ENCODE assay signal across 1 cellular context in the genomic region with DNA sequence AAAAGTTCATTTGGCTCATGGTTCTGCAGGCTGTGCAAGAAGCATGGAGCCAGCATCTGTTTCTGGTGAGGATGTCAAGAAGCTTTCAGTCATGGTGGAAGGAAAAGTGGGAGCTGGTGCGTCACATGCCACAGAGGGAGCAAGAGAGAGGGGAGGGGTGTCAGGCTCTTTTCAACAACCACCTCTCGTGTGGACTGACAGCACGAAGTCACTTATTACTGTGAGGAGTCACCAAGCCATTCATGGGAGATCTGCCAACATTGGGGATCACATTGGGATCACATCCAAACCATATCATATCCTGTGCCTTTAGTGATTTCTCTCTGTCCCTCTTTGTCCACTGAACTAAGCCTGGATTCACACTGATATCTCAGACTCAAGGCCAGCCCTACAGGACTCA.
TF ChIP-seq lines count a peak whose summit lies in the region.

No MANE protein-coding gene starts in this region.

TF ChIP-seq in IMR-90, 13 proteins besides CTCF, POLR2A, EP300 and RAD21 (continued from another document):
- TF ChIP-seq FOS (IDR thresholded peaks at IDR 0.05; ENCODE audit: low read depth, low read length) (no peak), MAZ (IDR thresholded peaks at IDR 0.05; ENCODE audit: borderline replicate concordance, low read depth, low read length) (no peak), RCOR1 (IDR thresholded peaks at IDR 0.05; ENCODE audit: insufficient replicate concordance, low read length) (no peak), RFX5 (IDR thresholded peaks at IDR 0.05; ENCODE audit: low read depth, low read length) (no peak), NFE2L2 (IDR thresholded peaks at IDR 0.05; ENCODE audit: low read depth, low read length) (no peak), SMC3 (IDR thresholded peaks at IDR 0.05; ENCODE audit: low read depth, low read length) (no peak), CHD1 (IDR thresholded peaks at IDR 0.05; ENCODE audit: low read depth, low read length) (no peak), CEBPB (IDR thresholded peaks at IDR 0.05; ENCODE audit: low read depth, low read length) (no peak), MAFK (IDR thresholded peaks at IDR 0.05; ENCODE audit: low read depth, low read length) (no peak)
- TF ChIP-seq, protein P1, sequence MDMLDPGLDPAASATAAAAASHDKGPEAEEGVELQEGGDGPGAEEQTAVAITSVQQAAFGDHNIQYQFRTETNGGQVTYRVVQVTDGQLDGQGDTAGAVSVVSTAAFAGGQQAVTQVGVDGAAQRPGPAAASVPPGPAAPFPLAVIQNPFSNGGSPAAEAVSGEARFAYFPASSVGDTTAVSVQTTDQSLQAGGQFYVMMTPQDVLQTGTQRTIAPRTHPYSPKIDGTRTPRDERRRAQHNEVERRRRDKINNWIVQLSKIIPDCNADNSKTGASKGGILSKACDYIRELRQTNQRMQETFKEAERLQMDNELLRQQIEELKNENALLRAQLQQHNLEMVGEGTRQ (IDR thresholded peaks at IDR 0.05; ENCODE audit: low read depth, low read length) = no peak
- TF ChIP-seq, protein P2, sequence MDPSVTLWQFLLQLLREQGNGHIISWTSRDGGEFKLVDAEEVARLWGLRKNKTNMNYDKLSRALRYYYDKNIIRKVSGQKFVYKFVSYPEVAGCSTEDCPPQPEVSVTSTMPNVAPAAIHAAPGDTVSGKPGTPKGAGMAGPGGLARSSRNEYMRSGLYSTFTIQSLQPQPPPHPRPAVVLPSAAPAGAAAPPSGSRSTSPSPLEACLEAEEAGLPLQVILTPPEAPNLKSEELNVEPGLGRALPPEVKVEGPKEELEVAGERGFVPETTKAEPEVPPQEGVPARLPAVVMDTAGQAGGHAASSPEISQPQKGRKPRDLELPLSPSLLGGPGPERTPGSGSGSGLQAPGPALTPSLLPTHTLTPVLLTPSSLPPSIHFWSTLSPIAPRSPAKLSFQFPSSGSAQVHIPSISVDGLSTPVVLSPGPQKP (IDR thresholded peaks at IDR 0.05; ENCODE audit: borderline replicate concordance, low read depth, low read length) = no peak
